ENCODE assay signal across 10 cellular contexts in the genomic region with DNA sequence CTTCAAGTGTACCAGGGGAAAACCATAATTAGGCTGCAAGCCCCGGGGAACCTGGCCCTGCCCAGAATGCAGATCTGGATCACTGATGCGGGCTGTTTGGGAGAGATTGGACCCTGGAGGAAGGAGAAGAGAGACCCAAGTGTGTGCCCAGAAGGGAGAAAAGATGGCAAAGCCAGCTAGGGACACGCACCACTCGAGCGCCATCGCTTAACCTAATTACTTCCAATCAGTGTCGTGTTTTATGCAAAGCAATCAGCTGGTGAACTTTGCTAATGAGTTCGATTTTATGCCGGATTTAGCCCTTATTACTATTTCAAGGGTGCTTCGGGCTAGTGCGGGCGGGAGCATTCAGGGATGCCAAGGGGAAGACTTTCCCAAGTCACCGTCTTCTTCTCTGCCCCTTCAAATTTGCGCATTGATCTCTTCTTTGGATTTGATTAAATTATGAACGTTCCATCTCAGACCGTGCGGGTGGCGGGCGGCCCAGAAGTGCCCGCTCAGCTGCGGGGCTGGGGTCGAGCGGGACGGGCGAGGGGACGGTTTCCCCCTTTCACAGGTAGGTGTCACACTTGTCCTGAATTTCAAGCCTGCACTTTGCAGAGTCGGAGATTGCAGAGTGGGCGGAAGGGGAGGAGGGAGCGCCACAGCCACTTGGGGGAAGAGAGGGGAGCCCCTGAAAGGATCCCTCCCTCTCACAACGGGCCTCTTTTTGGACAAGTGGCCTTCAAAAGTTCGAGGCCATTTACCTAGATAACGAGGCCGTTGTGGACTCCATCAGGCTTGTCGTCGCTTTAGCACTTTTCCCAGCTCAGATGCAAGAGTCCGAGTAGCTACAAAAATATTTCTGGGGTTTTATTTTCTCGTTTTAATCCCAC. TPM values are rescaled to one million over a fixed set of nuclear protein-coding genes. Genes with fewer than 3 reads are reported as not detected.
A peak's percentile ranks its signal among the peaks of the same experiment; 100 is the strongest.
DNase-seq lines count a peak whose midpoint lies in the region; ATAC-seq and TF ChIP-seq lines count a peak whose summit lies in the region.
"Had no signal": no experiment of that assay in that cellular context is flagged by ENCODE, and none has a peak within 500 bp of the region (broad histone marks: within the 10 kb centered on the region; RNA-seq: fewer than 3 reads in every experiment).

No MANE protein-coding gene starts in this region.

- no peak overlapping the region for H3K27ac ChIP-seq in CD4-positive, CD25-positive, alpha-beta regulatory T cell (ENCODE audit: insufficient read depth, low read length, poor library complexity, severe bottlenecking)
- H3K27ac ChIP-seq in HEK293 (ENCODE audit: extremely low read depth, low read depth, low read length), result no peak overlapping the region
- no peak overlapping the region for H3K27ac ChIP-seq in mesenchymal stem cell (ENCODE audit: low read length, poor library complexity, severe bottlenecking)

- H3K4me3 Mint-ChIP-seq in CD4-positive, CD25-positive, alpha-beta regulatory T cell, result peak overlapping the region in 3 of 4 donors; percentile 23 to 47 (median 33)
- no peak overlapping the region for H3K4me3 Mint-ChIP-seq in chondrocyte (ENCODE audit: unreplicated experiment)

- peaks cover 46% of the 10 kb centered on the region for H3K4me1 ChIP-seq in CD4-positive, CD25-positive, alpha-beta regulatory T cell (ENCODE audit: control insufficient read depth, insufficient read depth, low read length, poor library complexity, severe bottlenecking)
- H3K4me1 ChIP-seq in HEK293 (ENCODE audit: control insufficient read depth, insufficient read depth, low read length) (no peaks in the 10 kb centered on the region), mesenchymal stem cell (ENCODE audit: control insufficient read depth, insufficient read depth, low read depth, low read length) (peaks cover 41% of the 10 kb centered on the region)

- no peak overlapping the region for H4K8ac ChIP-seq in mesenchymal stem cell (ENCODE audit: low read length)

- H3K27ac Mint-ChIP-seq in CD4-positive, CD25-positive, alpha-beta regulatory T cell, result no peak overlapping the region
- no peak overlapping the region for H3K27ac Mint-ChIP-seq in chondrocyte (ENCODE audit: unreplicated experiment)

- no peak overlapping the region for H4K91ac ChIP-seq in mesenchymal stem cell (ENCODE audit: low read length)

- no peak overlapping the region for H3K4me2 ChIP-seq in mesenchymal stem cell (ENCODE audit: low read length, poor library complexity, severe bottlenecking)

- H2BK5ac ChIP-seq in mesenchymal stem cell (ENCODE audit: low read depth, low read length, poor library complexity, severe bottlenecking), result no peak overlapping the region

- no peak overlapping the region for H2AFZ ChIP-seq in mesenchymal stem cell (ENCODE audit: low read depth, low read length)

- peak overlapping the region; percentile 94 for H3K9ac ChIP-seq in mesenchymal stem cell (ENCODE audit: low read length)

- WGBS in mesenchymal stem cell, result 5% methylated on average over 37 of the region's 37 CpGs

- no peak overlapping the region for H2BK120ac ChIP-seq in mesenchymal stem cell (ENCODE audit: low read depth, low read length)

- H3K36me3 ChIP-seq in CD4-positive, CD25-positive, alpha-beta regulatory T cell (ENCODE audit: control insufficient read depth, insufficient read depth, low read length), result no peaks in the 10 kb centered on the region
- peaks cover 0 to 31% of the 10 kb centered on the region in 2 experiments; a peak in 1 of 3 replicates for H3K36me3 ChIP-seq in HEK293 (ENCODE audit: control insufficient read depth in 2 of 2, insufficient read depth in 1 of 2, low read length in 2 of 2)
- H3K36me3 ChIP-seq in mesenchymal stem cell (ENCODE audit: control insufficient read depth in 1 of 2, insufficient read depth in 2 of 2, low read depth in 1 of 2, low read length in 2 of 2), result peaks cover 3 to 14% of the 10 kb centered on the region in 2 experiments

- H3K27me3 Mint-ChIP-seq in CD4-positive, CD25-positive, alpha-beta regulatory T cell, result peaks cover 83% of the 10 kb centered on the region
- H3K27me3 Mint-ChIP-seq in chondrocyte (ENCODE audit: low read depth), result peaks cover 67% of the 10 kb centered on the region

- peaks cover 0 to 9% (median 0%) of the 10 kb centered on the region in 7 donors for H3K9me3 Mint-ChIP-seq in CD4-positive, CD25-positive, alpha-beta regulatory T cell
- H3K9me3 Mint-ChIP-seq in chondrocyte (ENCODE audit: low read depth), result no peaks in the 10 kb centered on the region

- H3K79me1 ChIP-seq in mesenchymal stem cell (replicated peaks; ENCODE audit: low read length, poor library complexity, severe bottlenecking), result peaks cover 6% of the 10 kb centered on the region

- no peak overlapping the region for H2AK5ac ChIP-seq in mesenchymal stem cell (ENCODE audit: low read length, severe bottlenecking)

- H3K14ac ChIP-seq in mesenchymal stem cell (ENCODE audit: low read length in 2 of 2), result no peak overlapping the region

- no peak overlapping the region for H3K4me3 ChIP-seq in CD4-positive, CD25-positive, alpha-beta regulatory T cell (ENCODE audit: low read depth, low read length)
- H3K4me3 ChIP-seq in HEK293 (ENCODE audit: low read depth, low read length) (no peak overlapping the region), mesenchymal stem cell (ENCODE audit: insufficient read depth in 1 of 2, low read depth in 1 of 2, low read length in 2 of 2) (peak overlapping the region in 1 of 2 experiments; percentile 81)

- TF ChIP-seq CTCF in HEK293 (tag by site-specific recombination; IDR thresholded peaks at IDR 0.05) (0 out of 2 replicates have a peak, but pooled peaks have one; percentile 17), chondrocyte (IDR thresholded peaks at IDR 0.05) (peak; percentile 50)

- H3K23ac ChIP-seq in mesenchymal stem cell (ENCODE audit: low read length in 2 of 2), result no peak overlapping the region

- no peak overlapping the region for H2BK15ac ChIP-seq in mesenchymal stem cell (ENCODE audit: low read depth, poor library complexity, severe bottlenecking)

- no peak for ATAC-seq in CD4-positive, CD25-positive, alpha-beta regulatory T cell (ENCODE audit: low read depth in 2 of 2)
- no peak for ATAC-seq in left lobe of liver
- no peak for ATAC-seq in GM21529 (IDR thresholded peaks at IDR 0.05; ENCODE audit: unreplicated experiment)

- no peak overlapping the region for H3K4ac ChIP-seq in mesenchymal stem cell (ENCODE audit: low read depth in 1 of 2, low read length in 2 of 2)

- CTCF ChIA-PET in HEK293 (lab: Yijun Ruan, JAX), result interaction anchor here (1.0 kb wide), 2 partner anchors 23 to 126 kb away, joined by 3 to 4 read pairs; no protein-coding TSS in a partner anchor

- DNase-seq in CD4-positive, CD25-positive, alpha-beta regulatory T cell, result no peak
- DNase-seq in chondrocyte (ENCODE audit: low spot score), result no peak
- DNase-seq in mesenchymal stem cell, result no peak
- DNase-seq in NCI-H2196 treated with DMSO at 0.1 percent for 48 hours (lab: John Stamatoyannopoulos, UW; ENCODE audit: unreplicated experiment), result no peak
- DNase-seq in left lobe of liver (ENCODE audit: low spot score), result no peak
- no peak for DNase-seq in inferior parietal cortex (ENCODE audit: extremely low spot score)
- DNase-seq: IMR-90; stimulated activated naive CD4-positive, alpha-beta T cell treated with Interleukin-2 at 50 U/mL for 16 hours had no signal

- no peaks in the 10 kb centered on the region for H3K36me3 Mint-ChIP-seq in CD4-positive, CD25-positive, alpha-beta regulatory T cell
- H3K36me3 Mint-ChIP-seq in chondrocyte (ENCODE audit: low read depth), result peaks cover 7% of the 10 kb centered on the region

- H3K4me1 Mint-ChIP-seq in CD4-positive, CD25-positive, alpha-beta regulatory T cell, result peaks cover under 1 to 36% (median 2%) of the 10 kb centered on the region in 4 donors
- peaks cover 33% of the 10 kb centered on the region for H3K4me1 Mint-ChIP-seq in chondrocyte (ENCODE audit: low read depth)

- peaks cover 22% of the 10 kb centered on the region for H3K27me3 ChIP-seq in CD4-positive, CD25-positive, alpha-beta regulatory T cell (ENCODE audit: control insufficient read depth, insufficient read depth, low read length)
- H3K27me3 ChIP-seq in mesenchymal stem cell (ENCODE audit: control insufficient read depth in 1 of 2, insufficient read depth in 1 of 2, low read length in 2 of 2), result peaks cover 6 to 60% of the 10 kb centered on the region in 2 experiments

- POLR2A ChIA-PET in HEK293 (lab: Yijun Ruan, JAX), result interaction anchor here (0.6 kb wide), 1 partner anchor 1055 kb away, joined by 5 read pairs; no protein-coding TSS in a partner anchor

- H2BK12ac ChIP-seq in mesenchymal stem cell (ENCODE audit: low read length in 2 of 2), result no peak overlapping the region

- no peak overlapping the region for H3K18ac ChIP-seq in mesenchymal stem cell (ENCODE audit: low read depth in 1 of 2, low read length in 2 of 2)

- H3K9me3 ChIP-seq in CD4-positive, CD25-positive, alpha-beta regulatory T cell (ENCODE audit: control insufficient read depth in 2 of 2, low read length in 2 of 2), result no peaks in the 10 kb centered on the region
- H3K9me3 ChIP-seq in HEK293 (ENCODE audit: control insufficient read depth, insufficient read depth, low read depth, low read length) (no peaks in the 10 kb centered on the region), mesenchymal stem cell (ENCODE audit: control insufficient read depth, low read length) (no peaks in the 10 kb centered on the region)

TF ChIP-seq in HEK293, 187 proteins besides CTCF, POLR2A, EP300 and RAD21:
- TF ChIP-seq, protein P1, sequence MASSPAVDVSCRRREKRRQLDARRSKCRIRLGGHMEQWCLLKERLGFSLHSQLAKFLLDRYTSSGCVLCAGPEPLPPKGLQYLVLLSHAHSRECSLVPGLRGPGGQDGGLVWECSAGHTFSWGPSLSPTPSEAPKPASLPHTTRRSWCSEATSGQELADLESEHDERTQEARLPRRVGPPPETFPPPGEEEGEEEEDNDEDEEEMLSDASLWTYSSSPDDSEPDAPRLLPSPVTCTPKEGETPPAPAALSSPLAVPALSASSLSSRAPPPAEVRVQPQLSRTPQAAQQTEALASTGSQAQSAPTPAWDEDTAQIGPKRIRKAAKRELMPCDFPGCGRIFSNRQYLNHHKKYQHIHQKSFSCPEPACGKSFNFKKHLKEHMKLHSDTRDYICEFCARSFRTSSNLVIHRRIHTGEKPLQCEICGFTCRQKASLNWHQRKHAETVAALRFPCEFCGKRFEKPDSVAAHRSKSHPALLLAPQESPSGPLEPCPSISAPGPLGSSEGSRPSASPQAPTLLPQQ (tag by site-specific recombination; IDR thresholded peaks at IDR 0.05), result no peak
TF ChIP-seq in HEK293: peak in this region for 0.

RNA-seq across cellular contexts. Expression of a gene that starts 4.1 kb away (rescaled TPM):
- total RNA-seq in CD4-positive, CD25-positive, alpha-beta regulatory T cell, result 0.15 TPM
- not detected for polyA plus RNA-seq in CD4-positive, CD25-positive, alpha-beta regulatory T cell
- total RNA-seq in chondrocyte (1.0 to 2.5 TPM (median 1.5 TPM) in 3 replicates), left lobe of liver (0.08 TPM)
- 0.06 TPM for polyA plus RNA-seq in mesenchymal stem cell (2013, experiment 1 of 2)
- 0.05 TPM for polyA plus RNA-seq in mesenchymal stem cell (2013, experiment 2 of 2)
- total RNA-seq: IMR-90 had no signal
- polyA plus RNA-seq: IMR-90 had no signal
